8 cellular contexts compared by ENCODE assay signal in genomic region chr4:2934077-2934812, GRCh38. TPM values are rescaled to one million over a fixed set of nuclear protein-coding genes. Genes with fewer than 3 reads are reported as not detected.
DNase-seq lines count a peak whose midpoint lies in the region; ATAC-seq and TF ChIP-seq lines count a peak whose summit lies in the region.

No MANE protein-coding gene starts in this region.

- H3K79me2 ChIP-seq in Loucy (ENCODE audit: insufficient read depth, low read length) = peaks cover 28% of the 10 kb centered on the region; the same call in 1 of the 2 replicates
- H3K79me2 ChIP-seq in fibroblast of lung (ENCODE audit: control insufficient read depth, insufficient read depth, low read length) = peaks cover 29% of the 10 kb centered on the region

- H3K27me3 ChIP-seq in Loucy (ENCODE audit: insufficient read depth, low read length, poor library complexity, severe bottlenecking) (no peaks in the 10 kb centered on the region), fibroblast of lung (ENCODE audit: control insufficient read depth, insufficient read depth, low read length) (no peaks in the 10 kb centered on the region)

- peaks cover 34% of the 10 kb centered on the region for H3K36me3 Mint-ChIP-seq in activated CD8-positive, alpha-beta memory T cell treated with anti-CD3 and anti-CD28 coated beads, Interleukin-2, amount 10 ng/mL, durations not matched to agents 7 days and 5 days
- H3K36me3 Mint-ChIP-seq in neural crest cell (ENCODE audit: low read depth) = no peaks in the 10 kb centered on the region

- H3K4me1 ChIP-seq in Loucy (ENCODE audit: insufficient read depth, low read length, poor library complexity, severe bottlenecking) = peaks cover 16% of the 10 kb centered on the region
- H3K4me1 ChIP-seq in fibroblast of lung (ENCODE audit: control insufficient read depth, extremely low read depth, insufficient read depth, low read length) = peaks cover 15% of the 10 kb centered on the region

- H2AFZ ChIP-seq in Loucy (ENCODE audit: low read length) (peak overlapping the region; percentile 17; the same call in 1 of the 2 replicates), fibroblast of lung (ENCODE audit: low read length) (no peak overlapping the region)

- H3K4me2 ChIP-seq in Loucy (ENCODE audit: low read depth, low read length, poor library complexity, severe bottlenecking) (peak overlapping the region; percentile 71), fibroblast of lung (ENCODE audit: extremely low read depth, insufficient read depth, low read length) (peak overlapping the region; percentile 79)

- H3K9me3 Mint-ChIP-seq in activated CD8-positive, alpha-beta memory T cell treated with anti-CD3 and anti-CD28 coated beads, Interleukin-2, amount 10 ng/mL, durations not matched to agents 7 days and 5 days (ENCODE audit: low read depth) = no peaks in the 10 kb centered on the region
- no peaks in the 10 kb centered on the region for H3K9me3 Mint-ChIP-seq in neural crest cell

- peaks cover 60% of the 10 kb centered on the region for H3K4me1 Mint-ChIP-seq in activated CD8-positive, alpha-beta memory T cell treated with anti-CD3 and anti-CD28 coated beads, Interleukin-2, amount 10 ng/mL, durations not matched to agents 7 days and 5 days
- H3K4me1 Mint-ChIP-seq in neural crest cell = peaks cover 24% of the 10 kb centered on the region

- H3K4me3 Mint-ChIP-seq in activated CD8-positive, alpha-beta memory T cell treated with anti-CD3 and anti-CD28 coated beads, Interleukin-2, amount 10 ng/mL, durations not matched to agents 7 days and 5 days = peak overlapping the region; percentile 85
- H3K4me3 Mint-ChIP-seq in neural crest cell = peak overlapping the region; percentile 94

- no peaks in the 10 kb centered on the region for H3F3A ChIP-seq in Loucy (ENCODE audit: low read depth)

- TF ChIP-seq CTCF in Loucy (conservative IDR thresholded peaks at IDR 0.05; ENCODE audit: low read length) = no peak
- TF ChIP-seq CTCF in fibroblast of lung (conservative IDR thresholded peaks at IDR 0.05 in 1 of 2, IDR thresholded peaks at IDR 0.05 in 1 of 2; ENCODE audit: low read depth in 1 of 2, low read length in 2 of 2) = no peak
- no peak for TF ChIP-seq CTCF in neural crest cell (conservative IDR thresholded peaks at IDR 0.05)

- H3K9ac ChIP-seq in Loucy (ENCODE audit: low read depth, low read length, poor library complexity, severe bottlenecking) (peak overlapping the region; percentile 72), fibroblast of lung (ENCODE audit: insufficient read depth, low read length) (peak overlapping the region; percentile 92)

- ATAC-seq in activated CD8-positive, alpha-beta memory T cell treated with anti-CD3 and anti-CD28 coated beads, Interleukin-2, amount 10 ng/mL, durations not matched to agents 7 days and 5 days = no peak
- no peak for ATAC-seq in GM18498 (IDR thresholded peaks at IDR 0.05; ENCODE audit: unreplicated experiment)

- peak overlapping the region; percentile 99 for H3K4me3 ChIP-seq in Loucy (ENCODE audit: low read length, poor library complexity, severe bottlenecking)
- peak overlapping the region; percentile 52 to 97 (median 84) for H3K4me3 ChIP-seq in fibroblast of lung (replicated peaks in 1 of 4; ENCODE audit: control extremely low read depth in 1 of 4, insufficient read depth in 1 of 4, low read depth in 3 of 4, low read length in 4 of 4)

- CTCF ChIA-PET in activated CD8-positive, alpha-beta memory T cell treated with anti-CD3 and anti-CD28 coated beads, Interleukin-2, amount 10 ng/mL, durations not matched to agents 7 days and 5 days (lab: Charles Lee) = interaction anchor here (2.7 to 4.9 kb wide), 3 partner anchors 14 to 170 kb away, joined by 18 to 65 read pairs (median 23); no protein-coding TSS in a partner anchor

- peaks cover 33% of the 10 kb centered on the region; the same call in 1 of the 2 replicates for H3K36me3 ChIP-seq in Loucy (ENCODE audit: insufficient read depth, low read length)
- H3K36me3 ChIP-seq in fibroblast of lung (ENCODE audit: control insufficient read depth, insufficient read depth, low read length) = peaks cover 43% of the 10 kb centered on the region

- H3K9me3 ChIP-seq in Loucy (ENCODE audit: insufficient read depth, low read depth, low read length) = no peaks in the 10 kb centered on the region
- no peaks in the 10 kb centered on the region for H3K9me3 ChIP-seq in fibroblast of lung (ENCODE audit: control insufficient read depth, insufficient read depth, low read depth, low read length)

- H3K27me3 Mint-ChIP-seq in activated CD8-positive, alpha-beta memory T cell treated with anti-CD3 and anti-CD28 coated beads, Interleukin-2, amount 10 ng/mL, durations not matched to agents 7 days and 5 days = no peaks in the 10 kb centered on the region
- peaks cover 4% of the 10 kb centered on the region for H3K27me3 Mint-ChIP-seq in neural crest cell (ENCODE audit: low read depth)

- H3K27ac ChIP-seq in fibroblast of lung (ENCODE audit: insufficient read depth, low read length) = peak overlapping the region; percentile 69

- no peaks in the 10 kb centered on the region for H3K9me2 ChIP-seq in Loucy (replicated peaks; ENCODE audit: low read depth, low read length)

- H4K20me1 ChIP-seq in Loucy (ENCODE audit: insufficient read depth, low read length, poor library complexity, severe bottlenecking) (no peaks in the 10 kb centered on the region), fibroblast of lung (ENCODE audit: control insufficient read depth, extremely low read depth, insufficient read depth, low read length) (no peaks in the 10 kb centered on the region)

- H3K27ac Mint-ChIP-seq in activated CD8-positive, alpha-beta memory T cell treated with anti-CD3 and anti-CD28 coated beads, Interleukin-2, amount 10 ng/mL, durations not matched to agents 7 days and 5 days = peak overlapping the region; percentile 78
- H3K27ac Mint-ChIP-seq in neural crest cell (ENCODE audit: unreplicated experiment) = no peak overlapping the region

- DNase-seq in COLO668 (lab: John Stamatoyannopoulos, UW; ENCODE audit: unreplicated experiment) (peak; percentile 36), fibroblast of lung (ENCODE audit: low read depth in 2 of 2) (peak; percentile 43 to 48), neural crest cell (ENCODE audit: low read depth, low spot score) (peak; percentile 30), NCI-H1930 (lab: John Stamatoyannopoulos, UW) (no peak), NCI-H2171 treated with DMSO at 0.1 percent for 48 hours (lab: John Stamatoyannopoulos, UW) (no peak)
- DNase-seq in activated CD8-positive, alpha-beta memory T cell treated with anti-CD3 and anti-CD28 coated beads, Interleukin-2, amount 10 ng/mL, durations not matched to agents 7 days and 5 days = peak; percentile 63

RNA-seq across cellular contexts. Expression of gene NOP14, which starts 29.0 kb away (rescaled TPM):
- 10 to 100 TPM; 47.9 to 81.0 TPM for total RNA-seq in activated CD8-positive, alpha-beta memory T cell treated with anti-CD3 and anti-CD28 coated beads, Interleukin-2, amount 10 ng/mL, durations not matched to agents 7 days and 5 days
- 16.7 and 17.7 TPM in 2 replicates for total RNA-seq in fibroblast of lung
- polyA plus RNA-seq in fibroblast of lung = 13.1 and 20.6 TPM in 2 replicates
- polyA plus RNA-seq in fibroblast of lung (2012) = 22.1 and 32.0 TPM in 2 replicates
- polyA minus RNA-seq in fibroblast of lung (ENCODE audit: low replicate concordance) = 15.7 and 16.7 TPM in 2 replicates
- 46.6 and 49.2 TPM in 2 replicates for total RNA-seq in neural crest cell

RNA-seq across cellular contexts. Expression of gene GRK4, which starts 29.1 kb away (rescaled TPM):
- total RNA-seq in activated CD8-positive, alpha-beta memory T cell treated with anti-CD3 and anti-CD28 coated beads, Interleukin-2, amount 10 ng/mL, durations not matched to agents 7 days and 5 days = 1 to 10 TPM; 3.0 to 4.4 TPM
- total RNA-seq in fibroblast of lung (5.9 and 6.9 TPM in 2 replicates), neural crest cell (8.9 and 11.6 TPM in 2 replicates)
- polyA plus RNA-seq in fibroblast of lung = 4.0 and 4.4 TPM in 2 replicates
- 4.3 and 4.4 TPM in 2 replicates for polyA plus RNA-seq in fibroblast of lung (2012)
- 2.1 and 10.2 TPM in 2 replicates for polyA minus RNA-seq in fibroblast of lung (ENCODE audit: low replicate concordance)

Comparison
In these comparisons a context has a peak if more than half of its experiments do, and no peak if none do; other contexts are left out.
1. DNase-seq: peak in COLO668 (single experiment), activated CD8-positive, alpha-beta memory T cell treated with anti-CD3 and anti-CD28 coated beads, Interleukin-2, amount 10 ng/mL, durations not matched to agents 7 days and 5 days (single experiment), fibroblast of lung (2 of 2) and neural crest cell (single experiment); none in NCI-H1930 (0 of 2) and NCI-H2171 treated with DMSO at 0.1 percent for 48 hours (single experiment).